Comparison of ENCODE assay signal across 11 cellular contexts in genomic region chr2:54670485-54671009, GRCh38. TPM values are rescaled to one million over a fixed set of nuclear protein-coding genes. Genes with fewer than 3 reads are reported as not detected.
DNase-seq lines count a peak whose midpoint lies in the region; ATAC-seq and TF ChIP-seq lines count a peak whose summit lies in the region.
"Had no signal": no experiment of that assay in that cellular context is flagged by ENCODE, and none has a peak within 500 bp of the region (broad histone marks: within the 10 kb centered on the region; RNA-seq: fewer than 3 reads in every experiment).

No MANE protein-coding gene starts in this region.

- POLR2A ChIA-PET in naive thymus-derived CD8-positive, alpha-beta T cell (lab: Charles Lee) = no interaction called here

- H3K27me3 Mint-ChIP-seq in naive thymus-derived CD8-positive, alpha-beta T cell = no peaks in the 10 kb centered on the region
- H3K27me3 Mint-ChIP-seq: activated CD8-positive, alpha-beta T cell treated with anti-CD3 and anti-CD28 coated beads for 36 hours; CD4-positive, alpha-beta memory T cell had no signal

- H3K27ac ChIP-seq in RWPE2 (ENCODE audit: poor library complexity, severe bottlenecking) = peak overlapping the region; percentile 37
- H3K27ac ChIP-seq in dorsolateral prefrontal cortex = peak overlapping the region; percentile 60 to 98 (median 93)
- H3K27ac ChIP-seq in thyroid gland = peak overlapping the region in 2 of 3 donors; percentile 29 to 77

- H3K4me1 Mint-ChIP-seq in naive thymus-derived CD8-positive, alpha-beta T cell = peaks cover 10 to 26% (median 20%) of the 10 kb centered on the region in 4 donors

- peak overlapping the region in 7 of 10 donors; percentile 0 to 63 (median 12) for H3K27ac Mint-ChIP-seq in naive thymus-derived CD8-positive, alpha-beta T cell
- H3K27ac Mint-ChIP-seq: activated CD8-positive, alpha-beta T cell treated with anti-CD3 and anti-CD28 coated beads for 36 hours had no signal

- H3K9me3 ChIP-seq in RWPE2 (ENCODE audit: severe bottlenecking) (no peaks in the 10 kb centered on the region), thyroid gland (no peaks in the 10 kb centered on the region)

- no peak for TF ChIP-seq CTCF in RWPE2 (IDR thresholded peaks at IDR 0.05; ENCODE audit: poor library complexity, severe bottlenecking)
- no peak for TF ChIP-seq CTCF in dorsolateral prefrontal cortex (IDR thresholded peaks at IDR 0.05 in 54 of 56, conservative IDR thresholded peaks at IDR 0.05 in 2 of 56; ENCODE audit: low read depth in 1 of 56, partially characterized antibody in 56 of 56)
- no peak for TF ChIP-seq CTCF in thyroid gland (IDR thresholded peaks at IDR 0.05)

- H3K36me3 ChIP-seq in RWPE2 (ENCODE audit: low read depth) = peaks cover 39% of the 10 kb centered on the region
- H3K36me3 ChIP-seq in thyroid gland = peaks cover 8 to 17% of the 10 kb centered on the region in 2 donors

- H3K36me3 Mint-ChIP-seq in naive thymus-derived CD8-positive, alpha-beta T cell = peaks cover 9 to 55% (median 13%) of the 10 kb centered on the region in 3 donors

- intact Hi-C loops in dorsolateral prefrontal cortex (cut with DNase I) (loop anchor here in 1 of 2 donors (5.0 kb wide), 1 partner anchor 338 kb away; a partner anchor contains a TSS), thyroid gland (cut with DNase I) (no loop called here)

- ATAC-seq in RWPE2 (ENCODE audit: low read depth) (no peak), HG03442 (IDR thresholded peaks at IDR 0.05; ENCODE audit: unreplicated experiment) (no peak), HG03097 (IDR thresholded peaks at IDR 0.05; ENCODE audit: low FRiP score, unreplicated experiment) (no peak)
- ATAC-seq in naive thymus-derived CD8-positive, alpha-beta T cell = no peak
- ATAC-seq: activated CD8-positive, alpha-beta T cell treated with anti-CD3 and anti-CD28 coated beads for 36 hours had no signal

- no peaks in the 10 kb centered on the region for H3K9me3 Mint-ChIP-seq in naive thymus-derived CD8-positive, alpha-beta T cell
- H3K9me3 Mint-ChIP-seq: activated CD8-positive, alpha-beta T cell treated with anti-CD3 and anti-CD28 coated beads for 36 hours; CD4-positive, alpha-beta memory T cell had no signal

- H3K4me1 ChIP-seq in RWPE2 (ENCODE audit: insufficient read depth, poor library complexity, severe bottlenecking) (peaks cover 29% of the 10 kb centered on the region), thyroid gland (peaks cover 59 to 73% of the 10 kb centered on the region in 2 donors)

- DNase-seq in RWPE2 (ENCODE audit: low spot score) (no peak), dorsolateral prefrontal cortex (no peak), thyroid gland (no peak), DMS79 (lab: John Stamatoyannopoulos, UW) (no peak)
- DNase-seq in naive thymus-derived CD8-positive, alpha-beta T cell = no peak
- DNase-seq: activated CD8-positive, alpha-beta T cell treated with anti-CD3 and anti-CD28 coated beads for 36 hours; CD4-positive, alpha-beta memory T cell; NCI-H187 treated with DMSO at 0.1 percent for 48 hours; NCI-H524 had no signal

- WGBS in thyroid gland, 2 donors = 89 to 92% methylated on average over 9 of the region's 9 CpGs

- no peak for TF ChIP-seq POLR2A in thyroid gland (IDR thresholded peaks at IDR 0.05)

- no peak overlapping the region for H3K4me3 Mint-ChIP-seq in naive thymus-derived CD8-positive, alpha-beta T cell
- H3K4me3 Mint-ChIP-seq: activated CD8-positive, alpha-beta T cell treated with anti-CD3 and anti-CD28 coated beads for 36 hours; CD4-positive, alpha-beta memory T cell had no signal

- H3K27me3 ChIP-seq in RWPE2 (ENCODE audit: insufficient read depth, poor library complexity, severe bottlenecking) (no peaks in the 10 kb centered on the region), dorsolateral prefrontal cortex (no peaks in the 10 kb centered on the region), thyroid gland (no peaks in the 10 kb centered on the region)

- H3K4me3 ChIP-seq in RWPE2 (ENCODE audit: severe bottlenecking) = no peak overlapping the region
- no peak overlapping the region for H3K4me3 ChIP-seq in dorsolateral prefrontal cortex
- no peak overlapping the region for H3K4me3 ChIP-seq in thyroid gland (replicated peaks in 1 of 3)

RNA-seq across cellular contexts. Expression of gene EML6, which starts 52.9 kb away (rescaled TPM):
- total RNA-seq in dorsolateral prefrontal cortex (10 to 100 TPM; 19.0 to 50.3 (median 33.2) TPM), thyroid gland (10 to 100 TPM in 3 of 4 donors, 1 to 10 TPM in 1; 5.6 to 24.8 (median 20.3) TPM)
- 1 to 10 TPM; 1.4 to 3.3 TPM for total RNA-seq in naive thymus-derived CD8-positive, alpha-beta T cell
- under 1 TPM in 1 of 3 donors, not detected in 2; 0.03 TPM for polyA plus RNA-seq in naive thymus-derived CD8-positive, alpha-beta T cell

Comparison
In these comparisons a context has a peak if more than half of its experiments do, and no peak if none do; other contexts are left out.
1. H3K27ac ChIP-seq: peak in every context shown above with its lines; median percentile 93 in dorsolateral prefrontal cortex; 53 in thyroid gland; 37 in RWPE2.